2 cellular contexts compared by ENCODE assay signal in the genomic region with DNA sequence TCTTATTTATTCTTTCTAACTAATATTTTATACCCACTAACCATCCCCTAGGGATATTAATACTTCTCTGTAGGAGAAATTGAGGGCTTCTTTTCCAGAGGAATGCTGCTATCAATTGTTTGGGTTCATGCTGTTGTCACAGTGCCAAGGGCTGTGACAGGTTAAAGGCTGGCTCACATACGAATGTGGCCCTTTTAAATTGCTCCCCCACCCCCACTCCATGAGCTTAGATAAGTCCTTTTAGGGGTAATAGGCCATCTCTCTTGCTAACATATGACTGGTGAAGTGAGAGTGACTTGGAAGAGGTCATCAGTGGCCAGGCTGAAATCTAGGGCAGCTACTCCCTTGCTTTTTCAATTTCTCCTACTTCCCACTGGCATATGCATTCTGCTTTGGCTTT.
TF ChIP-seq lines count a peak whose summit lies in the region.

No MANE protein-coding gene starts in this region.

TF ChIP-seq in IMR-90, 13 proteins besides CTCF, POLR2A, EP300 and RAD21:
- TF ChIP-seq, protein P1, sequence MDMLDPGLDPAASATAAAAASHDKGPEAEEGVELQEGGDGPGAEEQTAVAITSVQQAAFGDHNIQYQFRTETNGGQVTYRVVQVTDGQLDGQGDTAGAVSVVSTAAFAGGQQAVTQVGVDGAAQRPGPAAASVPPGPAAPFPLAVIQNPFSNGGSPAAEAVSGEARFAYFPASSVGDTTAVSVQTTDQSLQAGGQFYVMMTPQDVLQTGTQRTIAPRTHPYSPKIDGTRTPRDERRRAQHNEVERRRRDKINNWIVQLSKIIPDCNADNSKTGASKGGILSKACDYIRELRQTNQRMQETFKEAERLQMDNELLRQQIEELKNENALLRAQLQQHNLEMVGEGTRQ (IDR thresholded peaks at IDR 0.05; ENCODE audit: low read depth, low read length): no peak
- no peak for TF ChIP-seq RCOR1 (IDR thresholded peaks at IDR 0.05; ENCODE audit: insufficient replicate concordance, low read length)
- TF ChIP-seq, protein P2, sequence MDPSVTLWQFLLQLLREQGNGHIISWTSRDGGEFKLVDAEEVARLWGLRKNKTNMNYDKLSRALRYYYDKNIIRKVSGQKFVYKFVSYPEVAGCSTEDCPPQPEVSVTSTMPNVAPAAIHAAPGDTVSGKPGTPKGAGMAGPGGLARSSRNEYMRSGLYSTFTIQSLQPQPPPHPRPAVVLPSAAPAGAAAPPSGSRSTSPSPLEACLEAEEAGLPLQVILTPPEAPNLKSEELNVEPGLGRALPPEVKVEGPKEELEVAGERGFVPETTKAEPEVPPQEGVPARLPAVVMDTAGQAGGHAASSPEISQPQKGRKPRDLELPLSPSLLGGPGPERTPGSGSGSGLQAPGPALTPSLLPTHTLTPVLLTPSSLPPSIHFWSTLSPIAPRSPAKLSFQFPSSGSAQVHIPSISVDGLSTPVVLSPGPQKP (IDR thresholded peaks at IDR 0.05; ENCODE audit: borderline replicate concordance, low read depth, low read length): no peak
- no peak for TF ChIP-seq MAFK (IDR thresholded peaks at IDR 0.05; ENCODE audit: low read depth, low read length)
- no peak for TF ChIP-seq CEBPB (IDR thresholded peaks at IDR 0.05; ENCODE audit: low read depth, low read length)
- TF ChIP-seq FOS (IDR thresholded peaks at IDR 0.05; ENCODE audit: low read depth, low read length): no peak
- no peak for TF ChIP-seq SMC3 (IDR thresholded peaks at IDR 0.05; ENCODE audit: low read depth, low read length)
- no peak for TF ChIP-seq BHLHE40 (IDR thresholded peaks at IDR 0.05; ENCODE audit: low read depth, low read length)
- TF ChIP-seq MXI1 (IDR thresholded peaks at IDR 0.05; ENCODE audit: borderline replicate concordance, low read depth, low read length): no peak
- no peak for TF ChIP-seq CHD1 (IDR thresholded peaks at IDR 0.05; ENCODE audit: low read depth, low read length)
- TF ChIP-seq MAZ (IDR thresholded peaks at IDR 0.05; ENCODE audit: borderline replicate concordance, low read depth, low read length): no peak
- TF ChIP-seq RFX5 (IDR thresholded peaks at IDR 0.05; ENCODE audit: low read depth, low read length): no peak
- no peak for TF ChIP-seq NFE2L2 (IDR thresholded peaks at IDR 0.05; ENCODE audit: low read depth, low read length)
TF ChIP-seq in IMR-90: peak in this region for 0.

TF ChIP-seq in endothelial cell of umbilical vein, 7 proteins besides CTCF, POLR2A, EP300 and RAD21:
- TF ChIP-seq MAX (IDR thresholded peaks at IDR 0.05; ENCODE audit: insufficient read depth, insufficient read length): no peak
- TF ChIP-seq GATA2 (IDR thresholded peaks at IDR 0.05; ENCODE audit: insufficient read depth, insufficient read length, low read depth, low read length): no peak
- TF ChIP-seq EZH2 (IDR thresholded peaks at IDR 0.05; ENCODE audit: borderline replicate concordance, low read depth, low read length, severe bottlenecking): no peak
- TF ChIP-seq MYC (IDR thresholded peaks at IDR 0.05; ENCODE audit: low read depth, low read length): no peak
- no peak for TF ChIP-seq FOS (IDR thresholded peaks at IDR 0.05; ENCODE audit: borderline replicate concordance, insufficient read depth, low read length)
- no peak for TF ChIP-seq JUN (IDR thresholded peaks at IDR 0.05; ENCODE audit: borderline replicate concordance, insufficient read depth, insufficient read length, low read depth)
